24 cellular contexts compared by ENCODE assay signal in the genomic region with DNA sequence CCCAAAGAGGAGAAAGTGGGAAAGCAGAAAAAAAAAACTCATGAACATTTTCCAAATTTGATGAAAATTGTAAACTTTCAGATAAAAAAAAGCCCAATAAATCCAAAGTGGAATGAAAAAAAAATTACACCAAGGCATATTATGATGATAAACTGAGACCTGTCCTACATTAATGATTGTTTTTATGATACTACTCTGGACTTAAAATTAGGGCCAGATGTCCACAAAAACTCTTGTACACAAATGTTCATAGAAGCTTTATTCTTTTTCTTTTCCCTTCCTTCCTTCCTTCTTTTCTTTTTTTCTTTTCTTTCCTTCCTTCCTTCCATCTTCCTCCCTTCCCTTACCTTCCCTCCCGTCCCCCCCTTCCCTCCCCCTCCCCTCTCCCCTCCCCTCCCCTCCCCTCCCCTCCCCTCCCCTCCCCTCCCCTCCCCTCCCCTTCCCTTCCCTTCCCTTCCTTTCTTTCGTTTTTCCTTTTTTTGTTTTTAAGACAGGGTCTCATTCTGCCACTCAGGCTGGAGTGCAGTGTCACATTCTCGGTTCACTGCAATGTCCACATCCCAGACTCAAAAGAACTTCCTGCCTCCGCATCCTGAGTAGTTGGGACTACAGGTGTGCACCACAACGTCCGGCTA.
"Had no signal": no experiment of that assay in that cellular context is flagged by ENCODE, and none has a peak within 500 bp of the region (broad histone marks: within the 10 kb centered on the region; RNA-seq: fewer than 3 reads in every experiment).

No MANE protein-coding gene starts in this region.

- H3K27ac ChIP-seq: left ventricle myocardium inferior, neural progenitor cell, ovary, right atrium auricular region, skin epidermis, stomach, testis, thyroid gland, transverse colon, upper lobe of left lung, vagina had no signal

- H3K4me1 ChIP-seq: left ventricle myocardium inferior, neural progenitor cell, right atrium auricular region, stomach, testis, thyroid gland, transverse colon, upper lobe of left lung, vagina had no signal

- DNase-seq: islet precursor cell; left ventricle myocardium inferior; mesendoderm; naive B cell; natural killer cell; nephron progenitor cell; ovary; stimulated activated CD4-positive, alpha-beta T cell treated with anti-CD3 and anti-CD28 coated beads, Interleukin-12 subunit alpha, Interleukin-12 subunit beta, amount 100 ng/mL, for 4 hours; stimulated activated CD4-positive, alpha-beta T cell treated with anti-CD3 and anti-CD28 coated beads, Interleukin-15, amount 100 ng/mL, for 24 hours; stimulated activated CD4-positive, alpha-beta T cell treated with anti-CD3 and anti-CD28 coated beads, Interleukin-2, amount 100 ng/mL, for 24 hours; stimulated activated CD4-positive, alpha-beta T cell treated with anti-CD3 and anti-CD28 coated beads, Interleukin-4, amount 100 ng/mL, for 1 hour; stimulated activated naive B cell treated with anti-CD40 and anti-IgM and Interleukin-4, amounts not matched to agents 10 μg/mL and 1 μg/mL and 100 μg/mL, for 72 hours; stimulated activated naive CD8-positive, alpha-beta T cell treated with anti-CD3 and anti-CD28 coated beads, Interleukin-15, Interleukin-2, amounts not matched to agents 100 U/mL and 50 U/mL, for 24 hours; stomach; testis; thyroid gland; transverse colon; upper lobe of left lung had no signal

- ATAC-seq: natural killer cell; sciatic nerve; stimulated activated naive B cell treated with anti-CD40 and anti-IgM and Interleukin-4, amounts not matched to agents 10 μg/mL and 1 μg/mL and 100 μg/mL, for 72 hours; stimulated activated naive CD8-positive, alpha-beta T cell treated with anti-CD3 and anti-CD28 coated beads, Interleukin-15, Interleukin-2, amounts not matched to agents 100 U/mL and 50 U/mL, for 24 hours had no signal

- H3K4me2 ChIP-seq: neural progenitor cell had no signal

- H3K36me3 ChIP-seq: left ventricle myocardium inferior, neural progenitor cell, ovary, right atrium auricular region, stomach, thyroid gland, transverse colon, upper lobe of left lung, vagina had no signal

- H3K9me3 ChIP-seq: left ventricle myocardium inferior, ovary, right atrium auricular region, stomach, testis, thyroid gland, transverse colon, upper lobe of left lung, vagina had no signal

- H2AFZ ChIP-seq: neural progenitor cell had no signal

- H3K9ac ChIP-seq: neural progenitor cell had no signal

- H3K27me3 ChIP-seq: neural progenitor cell, ovary, right atrium auricular region, stomach, testis, thyroid gland, transverse colon, upper lobe of left lung, vagina had no signal

- H3K4me3 ChIP-seq: left ventricle myocardium inferior, lung, neural progenitor cell, ovary, right atrium auricular region, skin epidermis, stomach, testis, thyroid gland, transverse colon, upper lobe of left lung, vagina had no signal
